In the genomic region with DNA sequence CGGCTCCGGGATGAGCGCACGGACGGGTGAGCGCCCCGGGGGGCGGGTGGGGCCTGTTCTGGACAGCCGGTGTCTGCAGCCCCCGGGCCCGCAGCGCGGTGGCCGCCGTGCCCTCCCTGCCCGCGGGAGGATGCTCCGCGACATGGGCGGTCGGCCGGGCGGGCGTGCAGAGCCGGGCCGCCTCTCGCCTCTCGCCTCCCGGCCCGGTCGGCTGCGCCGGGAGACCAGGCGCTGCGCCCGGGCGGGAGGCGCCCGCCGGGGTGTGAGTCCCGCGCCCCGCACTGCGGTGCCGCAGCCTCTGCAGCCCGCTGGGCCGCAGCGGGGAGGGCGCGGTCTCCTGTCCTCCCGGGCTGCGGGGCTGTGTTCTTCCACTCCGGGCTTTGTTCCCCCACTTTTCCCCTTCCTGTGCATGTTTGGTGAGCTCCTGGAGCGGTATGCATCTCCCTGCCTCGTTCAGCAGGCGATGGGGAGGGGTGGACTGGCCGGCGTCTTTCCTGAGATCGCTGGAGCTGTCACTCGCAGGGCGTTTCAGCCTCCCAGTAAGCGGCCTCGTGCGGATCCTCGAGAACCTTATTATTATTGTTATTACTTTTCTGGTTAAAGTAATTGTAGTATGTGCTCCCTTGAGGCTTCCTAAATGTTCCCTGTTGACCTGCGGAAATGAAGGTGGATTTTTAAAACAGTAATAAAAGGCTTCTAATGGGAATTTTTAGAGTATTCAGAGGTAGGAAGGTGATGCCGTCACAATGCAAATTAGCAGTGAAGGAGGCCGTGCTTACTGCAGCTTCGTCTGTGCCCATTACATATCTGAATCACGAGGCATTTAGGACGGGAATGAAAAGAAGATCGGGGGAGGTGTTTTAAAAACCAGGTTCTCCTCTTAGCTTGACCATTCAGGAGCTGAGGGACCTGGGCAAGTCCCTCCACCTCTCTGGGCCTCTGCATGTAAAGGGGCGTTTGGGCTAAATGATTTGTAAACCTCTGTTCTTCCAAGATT, we compare ENCODE assay signal across 8 cellular contexts. TPM values are rescaled to one million over a fixed set of nuclear protein-coding genes. Genes with fewer than 3 reads are reported as not detected.
A peak's percentile ranks its signal among the peaks of the same experiment; 100 is the strongest.
DNase-seq lines count a peak whose midpoint lies in the region; ATAC-seq and TF ChIP-seq lines count a peak whose summit lies in the region.

No MANE protein-coding gene starts in this region.

- peak overlapping the region; percentile 89 for H2AFZ ChIP-seq in mesenchymal stem cell (ENCODE audit: low read depth, low read length)

- H3K4me1 ChIP-seq in ectodermal cell (ENCODE audit: control insufficient read depth, insufficient read depth, low read length) (no peaks in the 10 kb centered on the region), mesenchymal stem cell (ENCODE audit: control insufficient read depth, insufficient read depth, low read depth, low read length) (peaks cover 8% of the 10 kb centered on the region), transverse colon (peaks cover 0 to 20% (median 10%) of the 10 kb centered on the region in 4 donors)

- DNase-seq in COLO668 (lab: John Stamatoyannopoulos, UW; ENCODE audit: unreplicated experiment) (peak; percentile 58), SW480 (ENCODE audit: low spot score) (peak; percentile 59), mesenchymal stem cell (peak; percentile 56), transverse colon (peak; percentile 30), NCI-H2029 (lab: John Stamatoyannopoulos, UW) (no peak)

- TF ChIP-seq EP300 in transverse colon (IDR thresholded peaks at IDR 0.05; ENCODE audit: low read depth), result no peak

- H3K27ac ChIP-seq in ectodermal cell (ENCODE audit: insufficient read depth, low read depth, low read length, poor library complexity, severe bottlenecking) (no peak overlapping the region), mesenchymal stem cell (ENCODE audit: low read length, poor library complexity, severe bottlenecking) (no peak overlapping the region), transverse colon (peak overlapping the region; percentile 64 to 84 (median 82))

- H3K27me3 ChIP-seq in ectodermal cell (ENCODE audit: control insufficient read depth, insufficient read depth, low read length, poor library complexity, severe bottlenecking) (peaks cover 82% of the 10 kb centered on the region), mesenchymal stem cell (ENCODE audit: control insufficient read depth in 1 of 2, insufficient read depth in 1 of 2, low read length in 2 of 2) (peaks cover 26 to 65% of the 10 kb centered on the region in 2 experiments), transverse colon (peaks cover 9% of the 10 kb centered on the region)

- H3K4ac ChIP-seq in mesenchymal stem cell (ENCODE audit: low read depth in 1 of 2, low read length in 2 of 2), result no peak overlapping the region

- H2AK5ac ChIP-seq in mesenchymal stem cell (ENCODE audit: low read length, severe bottlenecking), result no peak overlapping the region

- H3K14ac ChIP-seq in mesenchymal stem cell (ENCODE audit: low read length in 2 of 2), result no peak overlapping the region

- H2BK120ac ChIP-seq in mesenchymal stem cell (ENCODE audit: low read depth, low read length), result no peak overlapping the region

- ATAC-seq in GM19328 (IDR thresholded peaks at IDR 0.05; ENCODE audit: unreplicated experiment) (peak; percentile 37), HG03432 (IDR thresholded peaks at IDR 0.05; ENCODE audit: unreplicated experiment) (peak; percentile 49)

- H2BK5ac ChIP-seq in mesenchymal stem cell (ENCODE audit: low read depth, low read length, poor library complexity, severe bottlenecking), result no peak overlapping the region

- H3K4me3 ChIP-seq in ectodermal cell (ENCODE audit: insufficient read depth, low read depth, low read length) (peak overlapping the region; percentile 58), mesenchymal stem cell (ENCODE audit: insufficient read depth in 1 of 2, low read depth in 1 of 2, low read length in 2 of 2) (peak overlapping the region; percentile 76 to 90), transverse colon (peak overlapping the region; percentile 76 to 92 (median 80))

- H3K79me1 ChIP-seq in mesenchymal stem cell (replicated peaks; ENCODE audit: low read length, poor library complexity, severe bottlenecking), result no peaks in the 10 kb centered on the region

- in situ Hi-C loops in transverse colon (cut with MboI; ENCODE audit: low pct_ligation_motif_present in 1 of 4, low pct_unique_long_range_greater_than_20kb in 1 of 4, low sequenced_read_pairs in 3 of 4), result loop anchor here in 1 of 4 donors (25.0 kb wide), 1 partner anchor 110 kb away; no protein-coding TSS in a partner anchor

- no peaks in the 10 kb centered on the region for H3K36me3 ChIP-seq in ectodermal cell (ENCODE audit: control insufficient read depth, insufficient read depth, low read length)
- H3K36me3 ChIP-seq in mesenchymal stem cell (ENCODE audit: control insufficient read depth in 1 of 2, insufficient read depth in 2 of 2, low read depth in 1 of 2, low read length in 2 of 2), result no peaks in the 10 kb centered on the region
- no peaks in the 10 kb centered on the region for H3K36me3 ChIP-seq in transverse colon

- no peak overlapping the region for H2BK12ac ChIP-seq in mesenchymal stem cell (ENCODE audit: low read length in 2 of 2)

- no peak for TF ChIP-seq CTCF in transverse colon (IDR thresholded peaks at IDR 0.05)

- no peak overlapping the region for H4K8ac ChIP-seq in mesenchymal stem cell (ENCODE audit: low read length)

- peak overlapping the region in 1 of 2 experiments; percentile 7 for H3K18ac ChIP-seq in mesenchymal stem cell (ENCODE audit: low read depth in 1 of 2, low read length in 2 of 2)

- no peak for TF ChIP-seq POLR2A in transverse colon (IDR thresholded peaks at IDR 0.05)

- no peaks in the 10 kb centered on the region for H3K9me3 ChIP-seq in ectodermal cell (ENCODE audit: control insufficient read depth, low read length)
- H3K9me3 ChIP-seq in mesenchymal stem cell (ENCODE audit: control insufficient read depth, low read length), result no peaks in the 10 kb centered on the region
- no peaks in the 10 kb centered on the region for H3K9me3 ChIP-seq in transverse colon

- 1% methylated on average over 72 to 73 of the region's 73 CpGs for WGBS in ectodermal cell, 2 experiments
- WGBS in mesenchymal stem cell, result 2% methylated on average over 46 of the region's 73 CpGs
- 4 to 27% methylated on average over 4 to 40 of the region's 73 CpGs for WGBS in transverse colon (ENCODE audit: low coverage in 1 of 2), 2 donors

- H4K91ac ChIP-seq in mesenchymal stem cell (ENCODE audit: low read length), result no peak overlapping the region

- peak overlapping the region; percentile 80 for H3K9ac ChIP-seq in mesenchymal stem cell (ENCODE audit: low read length)

- H3K23ac ChIP-seq in mesenchymal stem cell (ENCODE audit: low read length in 2 of 2), result no peak overlapping the region

- intact Hi-C loops in transverse colon (cut with DNase I; ENCODE audit: low total_unique reads), result no loop called here

- H3K4me2 ChIP-seq in mesenchymal stem cell (ENCODE audit: low read length, poor library complexity, severe bottlenecking), result peak overlapping the region; percentile 100

- no peak overlapping the region for H2BK15ac ChIP-seq in mesenchymal stem cell (ENCODE audit: low read depth, poor library complexity, severe bottlenecking)

RNA-seq across cellular contexts. Expression of a gene that starts 0.6 kb away (rescaled TPM):
- 3.9 TPM for polyA plus RNA-seq in ectodermal cell (2013, experiment 1 of 4)
- 2.1 TPM for polyA plus RNA-seq in ectodermal cell (2013, experiment 2 of 4)
- 2.3 TPM for polyA plus RNA-seq in ectodermal cell (2013, experiment 3 of 4)
- polyA plus RNA-seq in ectodermal cell (2013, experiment 4 of 4), result 2.6 TPM
- polyA plus RNA-seq in mesenchymal stem cell (2013, experiment 1 of 2), result 5.9 TPM
- 5.9 TPM for polyA plus RNA-seq in mesenchymal stem cell (2013, experiment 2 of 2)
- total RNA-seq in transverse colon, result 1 to 10 TPM; 1.8 to 6.8 (median 5.3) TPM

RNA-seq across cellular contexts. Expression of a gene that starts 14.5 kb away (rescaled TPM):
- 0.41 TPM for polyA plus RNA-seq in ectodermal cell (2013, experiment 1 of 4)
- polyA plus RNA-seq in ectodermal cell (2013, experiment 2 of 4), result not detected
- not detected for polyA plus RNA-seq in ectodermal cell (2013, experiment 3 of 4)
- 0.32 TPM for polyA plus RNA-seq in ectodermal cell (2013, experiment 4 of 4)
- polyA plus RNA-seq in mesenchymal stem cell (2013, experiment 1 of 2), result 6.6 TPM
- 8.1 TPM for polyA plus RNA-seq in mesenchymal stem cell (2013, experiment 2 of 2)
- 1 to 10 TPM; 2.2 to 9.2 (median 4.4) TPM for total RNA-seq in transverse colon

Comparison
In these comparisons a context has a peak if more than half of its experiments do, and no peak if none do; other contexts are left out.
1. H3K27ac ChIP-seq: peak in transverse colon (4 of 4); none in ectodermal cell (single experiment) and mesenchymal stem cell (single experiment).
2. Peak in every context shown above with its lines, with median percentiles within 50 percentile points of each other: H3K4me3 ChIP-seq.